8 cellular contexts compared by ENCODE assay signal in the genomic region with DNA sequence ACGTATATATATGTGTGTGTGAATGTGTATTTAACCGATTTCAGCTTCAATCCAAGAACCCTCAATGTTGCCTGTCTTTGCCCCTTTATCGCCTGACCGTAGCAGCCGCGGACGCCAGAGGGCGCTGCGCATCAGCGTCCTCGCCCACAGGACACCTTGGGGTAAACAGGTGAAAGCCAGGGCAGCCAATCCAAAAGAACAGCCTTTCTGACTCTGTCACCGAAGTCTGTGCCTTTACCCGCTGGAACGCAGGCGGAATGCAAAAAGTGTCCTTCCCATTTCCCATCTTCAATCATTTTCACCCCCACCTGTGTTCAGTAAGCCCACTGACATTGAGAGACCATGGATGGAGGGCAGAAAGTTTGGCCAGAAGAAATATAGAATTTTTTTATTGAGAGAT. TPM values are rescaled to one million over a fixed set of nuclear protein-coding genes. Genes with fewer than 3 reads are reported as not detected.
DNase-seq lines count a peak whose midpoint lies in the region; ATAC-seq and TF ChIP-seq lines count a peak whose summit lies in the region.

No MANE protein-coding gene starts in this region.

- H3K4me3 Mint-ChIP-seq in Caco-2 (ENCODE audit: unreplicated experiment) = peak overlapping the region; percentile 70
- H3K4me3 Mint-ChIP-seq in naive thymus-derived CD4-positive, alpha-beta T cell = peak overlapping the region in 6 of 10 donors; percentile 9 to 65 (median 36)

- H3K27ac ChIP-seq in naive thymus-derived CD4-positive, alpha-beta T cell (ENCODE audit: low read depth, low read length) = no peak overlapping the region

- POLR2A ChIA-PET in Caco-2 (lab: Charles Lee) = no interaction called here
- POLR2A ChIA-PET in naive thymus-derived CD4-positive, alpha-beta T cell (lab: Charles Lee) = no interaction called here

- H3K27me3 Mint-ChIP-seq in Caco-2 (ENCODE audit: insufficient read depth, unreplicated experiment) = peaks cover 12% of the 10 kb centered on the region
- H3K27me3 Mint-ChIP-seq in naive thymus-derived CD4-positive, alpha-beta T cell = peaks cover 89 to 96% (median 94%) of the 10 kb centered on the region in 5 donors

- peak overlapping the region; percentile 31; the same call in 1 of the 2 replicates for H3K4me3 ChIP-seq in Caco-2 (ENCODE audit: low read depth, low read length)
- H3K4me3 ChIP-seq in naive thymus-derived CD4-positive, alpha-beta T cell (ENCODE audit: low read length) = no peak overlapping the region

- TF ChIP-seq CTCF in Caco-2 (IDR thresholded peaks at IDR 0.05; ENCODE audit: insufficient read depth in 1 of 2, low read depth in 1 of 2, low read length in 1 of 2, severe bottlenecking in 1 of 2, unreplicated experiment in 1 of 2) = peak; percentile 86 to 97

- H3K9me3 ChIP-seq in Caco-2 = no peaks in the 10 kb centered on the region
- no peaks in the 10 kb centered on the region for H3K9me3 ChIP-seq in naive thymus-derived CD4-positive, alpha-beta T cell (ENCODE audit: control insufficient read depth in 2 of 3, low read length in 3 of 3)

- no peaks in the 10 kb centered on the region for H3K36me3 ChIP-seq in Caco-2 (ENCODE audit: control insufficient read depth, insufficient read depth, low read length)
- no peaks in the 10 kb centered on the region for H3K36me3 ChIP-seq in naive thymus-derived CD4-positive, alpha-beta T cell (ENCODE audit: control insufficient read depth in 2 of 3, insufficient read depth in 3 of 3, low read length in 3 of 3)

- H3K4me1 ChIP-seq in Caco-2 = peaks cover 13% of the 10 kb centered on the region
- no peaks in the 10 kb centered on the region for H3K4me1 ChIP-seq in naive thymus-derived CD4-positive, alpha-beta T cell (ENCODE audit: control insufficient read depth in 2 of 2, insufficient read depth in 2 of 2, low read length in 2 of 2)

- DNase-seq in Caco-2 (peak; percentile 73 to 86), NOMO-1 treated with DMSO at 0.1 percent for 48 hours (lab: John Stamatoyannopoulos, UW; ENCODE audit: unreplicated experiment) (peak; percentile 7), T47D (ENCODE audit: low read depth in 1 of 2, low spot score in 1 of 2) (peak; percentile 84 to 96), MV-4-11 (lab: John Stamatoyannopoulos, UW) (no peak)
- DNase-seq in naive thymus-derived CD4-positive, alpha-beta T cell = peak in 3 of 9 donors; percentile 3 to 48 (median 5)

- ATAC-seq in GM18907 (IDR thresholded peaks at IDR 0.05; ENCODE audit: unreplicated experiment) (peak; percentile 83), HG03060 (IDR thresholded peaks at IDR 0.05; ENCODE audit: low read depth, unreplicated experiment) (peak; percentile 79), HG03196 (IDR thresholded peaks at IDR 0.05; ENCODE audit: unreplicated experiment) (no peak)
- ATAC-seq in naive thymus-derived CD4-positive, alpha-beta T cell = no peak

- CTCF ChIA-PET in Caco-2 (lab: Charles Lee) = interaction anchor here (0.6 to 0.9 kb wide), 3 partner anchors 188 to 287 kb away, joined by 4 to 7 read pairs (median 5); no protein-coding TSS in a partner anchor
- CTCF ChIA-PET in naive thymus-derived CD4-positive, alpha-beta T cell (lab: Charles Lee) = no interaction called here

- BruUV-seq in Caco-2 (replicated peaks; lab: Mats Ljungman, UMichigan) = no TSS peak

- no peaks in the 10 kb centered on the region for H3K36me3 Mint-ChIP-seq in Caco-2 (ENCODE audit: insufficient read depth, unreplicated experiment)
- peaks cover 0 to 10% (median 8%) of the 10 kb centered on the region in 5 donors for H3K36me3 Mint-ChIP-seq in naive thymus-derived CD4-positive, alpha-beta T cell

- H3K27me3 ChIP-seq in Caco-2 (replicated peaks; ENCODE audit: control insufficient read depth, insufficient read depth, low read length) = no peaks in the 10 kb centered on the region
- peaks cover 2 to 33% of the 10 kb centered on the region in 2 donors for H3K27me3 ChIP-seq in naive thymus-derived CD4-positive, alpha-beta T cell (ENCODE audit: control insufficient read depth in 2 of 2, insufficient read depth in 2 of 2, low read length in 2 of 2)

- H3K9me3 Mint-ChIP-seq in Caco-2 (ENCODE audit: unreplicated experiment) = no peaks in the 10 kb centered on the region
- H3K9me3 Mint-ChIP-seq in naive thymus-derived CD4-positive, alpha-beta T cell = peaks cover 0 to 23% (median 6%) of the 10 kb centered on the region in 11 donors

- H3K27ac Mint-ChIP-seq in Caco-2 (ENCODE audit: unreplicated experiment) = no peak overlapping the region
- no peak overlapping the region for H3K27ac Mint-ChIP-seq in naive thymus-derived CD4-positive, alpha-beta T cell

- in situ Hi-C loops in T47D (cut with HindIII; ENCODE audit: low pct_unique_long_range_greater_than_20kb, low sequenced_read_pairs) = no loop called here

- peaks cover 14% of the 10 kb centered on the region for H3K4me1 Mint-ChIP-seq in Caco-2 (ENCODE audit: low read depth, unreplicated experiment)
- H3K4me1 Mint-ChIP-seq in naive thymus-derived CD4-positive, alpha-beta T cell = peaks cover 8 to 31% (median 26%) of the 10 kb centered on the region in 7 donors

- intact Hi-C loops in Caco-2 (cut with micrococcal nuclease; ENCODE audit: unreplicated experiment) = loop anchor here (1.0 to 5.0 kb wide), 6 partner anchors 130 to 386 kb away; no protein-coding TSS in a partner anchor
- intact Hi-C loops in naive thymus-derived CD4-positive, alpha-beta T cell (cut with micrococcal nuclease) = loop anchor here in 1 of 2 donors (5.0 kb wide), 1 partner anchor 1975 kb away; no protein-coding TSS in a partner anchor

RNA-seq across cellular contexts. Expression of a gene that starts 3.6 kb away (rescaled TPM):
- 1.2 and 3.1 TPM in 2 replicates for total RNA-seq in Caco-2 (2022)
- not detected for total RNA-seq in naive thymus-derived CD4-positive, alpha-beta T cell
- not detected for polyA plus RNA-seq in naive thymus-derived CD4-positive, alpha-beta T cell

Comparison
In these comparisons a context has a peak if more than half of its experiments do, and no peak if none do; other contexts are left out.
1. ATAC-seq: peak in GM18907 (single experiment) and HG03060 (single experiment); none in naive thymus-derived CD4-positive, alpha-beta T cell (single experiment) and HG03196 (single experiment).